In the genomic region with DNA sequence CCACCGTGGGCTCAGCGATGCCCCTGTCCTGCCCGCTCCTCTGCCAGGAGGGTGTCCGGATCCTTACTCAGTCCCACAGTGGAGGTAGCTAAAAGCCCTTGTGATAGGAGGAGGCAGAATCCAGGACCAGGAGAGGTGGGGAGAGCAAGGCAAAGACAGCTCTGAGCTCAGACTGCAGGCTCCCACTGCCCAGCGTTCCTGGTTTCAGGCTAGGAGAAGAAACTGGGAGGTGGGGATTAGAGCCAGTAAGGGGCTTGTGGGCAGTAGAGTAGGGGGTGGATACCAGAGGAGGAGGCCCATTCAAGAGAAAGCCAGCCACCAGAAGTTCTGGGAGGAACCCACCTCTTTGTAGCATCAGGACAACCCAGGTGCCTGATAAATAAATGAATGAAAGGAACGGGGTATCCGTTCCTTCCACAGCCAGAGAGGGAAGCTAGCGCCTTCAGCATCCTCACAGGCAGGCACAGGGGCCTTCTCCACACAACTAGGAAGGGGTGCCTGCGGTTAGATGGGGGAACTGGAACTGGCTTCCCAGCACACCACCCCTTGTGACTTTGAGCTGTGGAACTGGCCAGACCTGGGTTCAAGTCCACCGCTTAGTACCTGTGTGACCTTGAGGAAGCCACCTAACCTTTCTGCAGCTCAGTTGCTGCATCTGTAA, we compare ENCODE assay signal across 10 cellular contexts. TPM values are rescaled to one million over a fixed set of nuclear protein-coding genes. Genes with fewer than 3 reads are reported as not detected.
DNase-seq lines count a peak whose midpoint lies in the region; ATAC-seq and TF ChIP-seq lines count a peak whose summit lies in the region.
"Had no signal": no experiment of that assay in that cellular context is flagged by ENCODE, and none has a peak within 500 bp of the region (broad histone marks: within the 10 kb centered on the region; RNA-seq: fewer than 3 reads in every experiment).

No MANE protein-coding gene starts in this region.

- H3K4me3 Mint-ChIP-seq in activated naive CD8-positive, alpha-beta T cell treated with anti-CD3 and anti-CD28 coated beads, Interleukin-2, amount 50 U/mL, for 24 hours, result peak overlapping the region; percentile 100
- H3K4me3 Mint-ChIP-seq in WTC11, result no peak overlapping the region

- H3K9me2 ChIP-seq in DOHH2 (replicated peaks; ENCODE audit: control insufficient read depth, low read length), result no peaks in the 10 kb centered on the region

- H3K36me3 Mint-ChIP-seq in activated naive CD8-positive, alpha-beta T cell treated with anti-CD3 and anti-CD28 coated beads, Interleukin-2, amount 50 U/mL, for 24 hours (ENCODE audit: low read depth), result peaks cover 64% of the 10 kb centered on the region
- H3K36me3 Mint-ChIP-seq in WTC11, result no peaks in the 10 kb centered on the region

- peaks cover 52% of the 10 kb centered on the region for H3K36me3 ChIP-seq in DOHH2 (ENCODE audit: control insufficient read depth, low read length)
- H3K36me3 ChIP-seq: colonic mucosa had no signal

- peak overlapping the region; percentile 93 for H3K27ac ChIP-seq in DOHH2 (ENCODE audit: low read depth, low read length)
- H3K27ac ChIP-seq: colonic mucosa had no signal

- peak overlapping the region; percentile 98 for H3K27ac Mint-ChIP-seq in activated naive CD8-positive, alpha-beta T cell treated with anti-CD3 and anti-CD28 coated beads, Interleukin-2, amount 50 U/mL, for 24 hours
- no peak overlapping the region for H3K27ac Mint-ChIP-seq in WTC11

- H3K4me1 Mint-ChIP-seq in activated naive CD8-positive, alpha-beta T cell treated with anti-CD3 and anti-CD28 coated beads, Interleukin-2, amount 50 U/mL, for 24 hours, result peaks cover 69% of the 10 kb centered on the region
- peaks cover 23% of the 10 kb centered on the region for H3K4me1 Mint-ChIP-seq in WTC11

- CTCF ChIA-PET in WTC11 (lab: Charles Lee), result interaction anchor here (2.0 kb wide), 1 partner anchor 30 kb away, joined by 8 read pairs; no protein-coding TSS in a partner anchor

- H3K27me3 Mint-ChIP-seq in activated naive CD8-positive, alpha-beta T cell treated with anti-CD3 and anti-CD28 coated beads, Interleukin-2, amount 50 U/mL, for 24 hours, result no peaks in the 10 kb centered on the region
- no peaks in the 10 kb centered on the region for H3K27me3 Mint-ChIP-seq in WTC11 (ENCODE audit: low read depth)

- POLR2A ChIA-PET in WTC11 (lab: Charles Lee), result no interaction called here

- no peak for ATAC-seq in activated naive CD8-positive, alpha-beta T cell treated with anti-CD3 and anti-CD28 coated beads, Interleukin-2, amount 50 U/mL, for 24 hours
- ATAC-seq in WTC11 (no peak), GM18511 (IDR thresholded peaks at IDR 0.05; ENCODE audit: unreplicated experiment) (no peak)

- H3K4me1 ChIP-seq in DOHH2 (ENCODE audit: control insufficient read depth, low read length), result peaks cover 98% of the 10 kb centered on the region
- H3K4me1 ChIP-seq: colonic mucosa had no signal

- peaks cover 37% of the 10 kb centered on the region for H3F3A ChIP-seq in DOHH2 (ENCODE audit: control insufficient read depth, insufficient read depth)

- no peak for TF ChIP-seq CTCF in DOHH2 (IDR thresholded peaks at IDR 0.05; ENCODE audit: low read depth, low read length, poor library complexity, severe bottlenecking)
- no peak for TF ChIP-seq CTCF in WTC11 (IDR thresholded peaks at IDR 0.05)

- peak overlapping the region; percentile 97 for H3K4me2 ChIP-seq in DOHH2 (ENCODE audit: low read length)

- H3K79me2 ChIP-seq in DOHH2 (ENCODE audit: control insufficient read depth, low read length), result peaks cover 59% of the 10 kb centered on the region

- H3K9me3 ChIP-seq in DOHH2 (ENCODE audit: control insufficient read depth, insufficient read depth, low read length), result no peaks in the 10 kb centered on the region
- H3K9me3 ChIP-seq: colonic mucosa had no signal

- H3K9me3 Mint-ChIP-seq in activated naive CD8-positive, alpha-beta T cell treated with anti-CD3 and anti-CD28 coated beads, Interleukin-2, amount 50 U/mL, for 24 hours, result no peaks in the 10 kb centered on the region
- peaks cover 3% of the 10 kb centered on the region; the same call in 1 of the 2 replicates for H3K9me3 Mint-ChIP-seq in WTC11

- no peaks in the 10 kb centered on the region for H4K20me1 ChIP-seq in DOHH2 (ENCODE audit: control insufficient read depth, insufficient read depth, low read depth, low read length)

- peaks cover 6% of the 10 kb centered on the region; the same call in 1 of the 2 replicates for H3K27me3 ChIP-seq in DOHH2 (ENCODE audit: control insufficient read depth, low read length)
- H3K27me3 ChIP-seq: colonic mucosa had no signal

- peak overlapping the region; percentile 92 for H3K4me3 ChIP-seq in DOHH2 (ENCODE audit: low read length)
- H3K4me3 ChIP-seq: colonic mucosa had no signal

- peak; percentile 38 for DNase-seq in MV-4-11 (lab: John Stamatoyannopoulos, UW)
- no peak for DNase-seq in activated naive CD8-positive, alpha-beta T cell treated with anti-CD3 and anti-CD28 coated beads, Interleukin-2, amount 50 U/mL, for 24 hours
- DNase-seq in stimulated activated CD4-positive, alpha-beta T cell treated with anti-CD3 and anti-CD28 coated beads, Interleukin-12 subunit alpha, Interleukin-12 subunit beta, amount 100 ng/mL, for 4 hours, result peak; percentile 29
- DNase-seq in NCI-H524 (lab: John Stamatoyannopoulos, UW), result no peak
- DNase-seq in WTC11 (ENCODE audit: low spot score), result no peak
- no peak for DNase-seq in SK-N-DZ (ENCODE audit: low spot score)
- DNase-seq: colonic mucosa, NCI-H2171 had no signal

TF ChIP-seq in WTC11, 78 proteins besides CTCF, POLR2A, EP300 and RAD21 (continues in another document):
- TF ChIP-seq, protein P1, sequence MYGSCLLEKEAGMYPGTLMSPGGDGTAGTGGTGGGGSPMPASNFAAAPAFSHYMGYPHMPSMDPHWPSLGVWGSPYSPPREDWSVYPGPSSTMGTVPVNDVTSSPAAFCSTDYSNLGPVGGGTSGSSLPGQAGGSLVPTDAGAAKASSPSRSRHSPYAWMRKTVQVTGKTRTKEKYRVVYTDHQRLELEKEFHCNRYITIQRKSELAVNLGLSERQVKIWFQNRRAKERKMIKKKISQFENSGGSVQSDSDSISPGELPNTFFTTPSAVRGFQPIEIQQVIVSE (CRISPR knock-in tag; IDR thresholded peaks at IDR 0.05; ENCODE audit: borderline replicate concordance), result no peak
- TF ChIP-seq, protein P2, sequence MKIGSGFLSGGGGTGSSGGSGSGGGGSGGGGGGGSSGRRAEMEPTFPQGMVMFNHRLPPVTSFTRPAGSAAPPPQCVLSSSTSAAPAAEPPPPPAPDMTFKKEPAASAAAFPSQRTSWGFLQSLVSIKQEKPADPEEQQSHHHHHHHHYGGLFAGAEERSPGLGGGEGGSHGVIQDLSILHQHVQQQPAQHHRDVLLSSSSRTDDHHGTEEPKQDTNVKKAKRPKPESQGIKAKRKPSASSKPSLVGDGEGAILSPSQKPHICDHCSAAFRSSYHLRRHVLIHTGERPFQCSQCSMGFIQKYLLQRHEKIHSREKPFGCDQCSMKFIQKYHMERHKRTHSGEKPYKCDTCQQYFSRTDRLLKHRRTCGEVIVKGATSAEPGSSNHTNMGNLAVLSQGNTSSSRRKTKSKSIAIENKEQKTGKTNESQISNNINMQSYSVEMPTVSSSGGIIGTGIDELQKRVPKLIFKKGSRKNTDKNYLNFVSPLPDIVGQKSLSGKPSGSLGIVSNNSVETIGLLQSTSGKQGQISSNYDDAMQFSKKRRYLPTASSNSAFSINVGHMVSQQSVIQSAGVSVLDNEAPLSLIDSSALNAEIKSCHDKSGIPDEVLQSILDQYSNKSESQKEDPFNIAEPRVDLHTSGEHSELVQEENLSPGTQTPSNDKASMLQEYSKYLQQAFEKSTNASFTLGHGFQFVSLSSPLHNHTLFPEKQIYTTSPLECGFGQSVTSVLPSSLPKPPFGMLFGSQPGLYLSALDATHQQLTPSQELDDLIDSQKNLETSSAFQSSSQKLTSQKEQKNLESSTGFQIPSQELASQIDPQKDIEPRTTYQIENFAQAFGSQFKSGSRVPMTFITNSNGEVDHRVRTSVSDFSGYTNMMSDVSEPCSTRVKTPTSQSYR (CRISPR knock-in tag; IDR thresholded peaks at IDR 0.05), result no peak
- TF ChIP-seq KAT7 (CRISPR knock-in tag; IDR thresholded peaks at IDR 0.05; ENCODE audit: borderline replicate concordance) (no peak), SP1 (CRISPR knock-in tag; conservative IDR thresholded peaks at IDR 0.05) (no peak), ESRRA (CRISPR knock-in tag; IDR thresholded peaks at IDR 0.05; ENCODE audit: borderline replicate concordance) (no peak), GTF2I (CRISPR knock-in tag; conservative IDR thresholded peaks at IDR 0.05) (no peak), NR2C2 (CRISPR knock-in tag; IDR thresholded peaks at IDR 0.05) (no peak), SMAD3 (CRISPR knock-in tag; IDR thresholded peaks at IDR 0.05; ENCODE audit: borderline replicate concordance) (no peak), ZNF121 (CRISPR knock-in tag; IDR thresholded peaks at IDR 0.05) (no peak), FOXJ3 (CRISPR knock-in tag; IDR thresholded peaks at IDR 0.05; ENCODE audit: borderline replicate concordance) (no peak)
- TF ChIP-seq, protein P3, sequence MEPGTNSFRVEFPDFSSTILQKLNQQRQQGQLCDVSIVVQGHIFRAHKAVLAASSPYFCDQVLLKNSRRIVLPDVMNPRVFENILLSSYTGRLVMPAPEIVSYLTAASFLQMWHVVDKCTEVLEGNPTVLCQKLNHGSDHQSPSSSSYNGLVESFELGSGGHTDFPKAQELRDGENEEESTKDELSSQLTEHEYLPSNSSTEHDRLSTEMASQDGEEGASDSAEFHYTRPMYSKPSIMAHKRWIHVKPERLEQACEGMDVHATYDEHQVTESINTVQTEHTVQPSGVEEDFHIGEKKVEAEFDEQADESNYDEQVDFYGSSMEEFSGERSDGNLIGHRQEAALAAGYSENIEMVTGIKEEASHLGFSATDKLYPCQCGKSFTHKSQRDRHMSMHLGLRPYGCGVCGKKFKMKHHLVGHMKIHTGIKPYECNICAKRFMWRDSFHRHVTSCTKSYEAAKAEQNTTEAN (CRISPR knock-in tag; IDR thresholded peaks at IDR 0.05), result no peak
- TF ChIP-seq, protein P4, sequence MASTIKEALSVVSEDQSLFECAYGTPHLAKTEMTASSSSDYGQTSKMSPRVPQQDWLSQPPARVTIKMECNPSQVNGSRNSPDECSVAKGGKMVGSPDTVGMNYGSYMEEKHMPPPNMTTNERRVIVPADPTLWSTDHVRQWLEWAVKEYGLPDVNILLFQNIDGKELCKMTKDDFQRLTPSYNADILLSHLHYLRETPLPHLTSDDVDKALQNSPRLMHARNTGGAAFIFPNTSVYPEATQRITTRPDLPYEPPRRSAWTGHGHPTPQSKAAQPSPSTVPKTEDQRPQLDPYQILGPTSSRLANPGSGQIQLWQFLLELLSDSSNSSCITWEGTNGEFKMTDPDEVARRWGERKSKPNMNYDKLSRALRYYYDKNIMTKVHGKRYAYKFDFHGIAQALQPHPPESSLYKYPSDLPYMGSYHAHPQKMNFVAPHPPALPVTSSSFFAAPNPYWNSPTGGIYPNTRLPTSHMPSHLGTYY (CRISPR knock-in tag; IDR thresholded peaks at IDR 0.05), result no peak

RNA-seq across cellular contexts. Expression of a gene that starts 2.3 kb away (rescaled TPM):
- 0.27 to 0.70 TPM (median 0.32 TPM) in 3 replicates for total RNA-seq in WTC11 (2021)
- polyA plus RNA-seq in SK-N-DZ (2014; cell fraction: cytosol; rRNA removed), result 1.5 and 1.6 TPM in 2 replicates
- polyA plus RNA-seq in SK-N-DZ (2014; cell fraction: nucleus; rRNA removed), result 0.69 and 0.82 TPM in 2 replicates

Comparison
In these comparisons a context has a peak if more than half of its experiments do, and no peak if none do; other contexts are left out.
1. DNase-seq: peak in MV-4-11 (single experiment) and stimulated activated CD4-positive, alpha-beta T cell treated with anti-CD3 and anti-CD28 coated beads, Interleukin-12 subunit alpha, Interleukin-12 subunit beta, amount 100 ng/mL, for 4 hours (single experiment); none in activated naive CD8-positive, alpha-beta T cell treated with anti-CD3 and anti-CD28 coated beads, Interleukin-2, amount 50 U/mL, for 24 hours (single experiment), NCI-H524 (0 of 2), WTC11 (single experiment) and SK-N-DZ (single experiment).